ENCODE assay signal across 1 cellular context in genomic region chr6:4727671-4728435, GRCh38.
TF ChIP-seq lines count a peak whose summit lies in the region.

No MANE protein-coding gene starts in this region.

TF ChIP-seq in HepG2, 621 proteins besides CTCF, POLR2A, EP300 and RAD21 (continued from another document):
- TF ChIP-seq ARID5B (CRISPR knock-in tag; IDR thresholded peaks at IDR 0.05) (0 out of 2 replicates have a peak, but pooled peaks have one; percentile 10), PATZ1 (CRISPR knock-in tag; IDR thresholded peaks at IDR 0.05) (0 out of 2 replicates have a peak, but pooled peaks have one; percentile 27)
